17 cellular contexts compared by ENCODE assay signal in genomic region chr2:209592106-209592505, GRCh38.
DNase-seq lines count a peak whose midpoint lies in the region; ATAC-seq and TF ChIP-seq lines count a peak whose summit lies in the region.
"Had no signal": no experiment of that assay in that cellular context is flagged by ENCODE, and none has a peak within 500 bp of the region (broad histone marks: within the 10 kb centered on the region; RNA-seq: fewer than 3 reads in every experiment).

No MANE protein-coding gene starts in this region.

- H3K36me3 ChIP-seq in GM23338 (ENCODE audit: insufficient read depth): no peaks in the 10 kb centered on the region

- ATAC-seq in GM23338: no peak
- ATAC-seq in GM21526 (IDR thresholded peaks at IDR 0.05; ENCODE audit: low FRiP score, unreplicated experiment): no peak
- no peak for ATAC-seq in left colon
- no peak for ATAC-seq in HG02678 (IDR thresholded peaks at IDR 0.05; ENCODE audit: unreplicated experiment)
- ATAC-seq: A549 had no signal

- DNase-seq in GM23338 (ENCODE audit: low spot score): no peak
- DNase-seq in NCI-H748 (lab: John Stamatoyannopoulos, UW; ENCODE audit: unreplicated experiment): peak; percentile 28
- DNase-seq in nephron progenitor cell: no peak
- no peak for DNase-seq in left colon
- DNase-seq in OCI-M1 (lab: John Stamatoyannopoulos, UW): no peak
- DNase-seq: BE2C; CD4-positive, alpha-beta memory T cell; COR-L47; DND-41; GF-D8; GM23248; H7 had no signal

- H3K27ac Mint-ChIP-seq in GM23338 (no peak overlapping the region), brain (peak overlapping the region in 4 of 5 experiments; percentile 5 to 48 (median 37)), nephron progenitor cell (peak overlapping the region; percentile 1)
- H3K27ac Mint-ChIP-seq: CD4-positive, alpha-beta memory T cell had no signal

- no peak overlapping the region for H3K4me3 ChIP-seq in GM23338
- H3K4me3 ChIP-seq: A549, GM23248 had no signal

- H2AFZ ChIP-seq in GM23338: 0 out of 2 replicates have a peak overlapping the region, but pooled peaks have one; percentile 33
- H2AFZ ChIP-seq: GM23248 had no signal

- H3K4me3 Mint-ChIP-seq in GM23338: no peak overlapping the region
- peak overlapping the region in 2 of 5 experiments; percentile 2 to 25 for H3K4me3 Mint-ChIP-seq in brain
- H3K4me3 Mint-ChIP-seq in nephron progenitor cell: no peak overlapping the region
- H3K4me3 Mint-ChIP-seq: CD4-positive, alpha-beta memory T cell had no signal

- H3K79me2 ChIP-seq in GM23338 (replicated peaks; ENCODE audit: insufficient read depth): no peaks in the 10 kb centered on the region

- intact Hi-C loops in left colon (cut with DNase I, micrococcal nuclease): no loop called here

- no peaks in the 10 kb centered on the region for H3K27me3 ChIP-seq in GM23338 (ENCODE audit: insufficient read depth)
- H3K27me3 ChIP-seq: BE2C had no signal

- H3K27ac ChIP-seq in GM23338 (ENCODE audit: low read depth): no peak overlapping the region
- H3K27ac ChIP-seq: A549, C4-2B, GM23248 had no signal

- TF ChIP-seq CTCF in GM23338 (conservative IDR thresholded peaks at IDR 0.05; ENCODE audit: low read depth in 2 of 2) (no peak), brain (conservative IDR thresholded peaks at IDR 0.05) (no peak), nephron progenitor cell (IDR thresholded peaks at IDR 0.05) (no peak)

- H3K9me2 ChIP-seq in GM23338 (ENCODE audit: insufficient read depth): no peaks in the 10 kb centered on the region

- no peaks in the 10 kb centered on the region for H3K9me3 Mint-ChIP-seq in GM23338
- H3K9me3 Mint-ChIP-seq in brain: peaks cover 0 to 19% (median 12%) of the 10 kb centered on the region in 5 experiments
- no peaks in the 10 kb centered on the region for H3K9me3 Mint-ChIP-seq in nephron progenitor cell

- H3K4me1 Mint-ChIP-seq in GM23338 (no peaks in the 10 kb centered on the region; the same call in 2 of the 3 replicates), brain (peaks cover 62% of the 10 kb centered on the region), nephron progenitor cell (no peaks in the 10 kb centered on the region)
- H3K4me1 Mint-ChIP-seq: CD4-positive, alpha-beta memory T cell had no signal

- H3K4me2 ChIP-seq in GM23338: no peak overlapping the region
- H3K4me2 ChIP-seq: A549 had no signal

- H3K36me3 Mint-ChIP-seq in GM23338 (ENCODE audit: low read depth) (no peaks in the 10 kb centered on the region), brain (peaks cover 60% of the 10 kb centered on the region), nephron progenitor cell (ENCODE audit: low read depth) (no peaks in the 10 kb centered on the region)
- H3K36me3 Mint-ChIP-seq: CD4-positive, alpha-beta memory T cell had no signal

- no peaks in the 10 kb centered on the region for H4K20me1 ChIP-seq in GM23338 (replicated peaks; ENCODE audit: insufficient read depth)

- H3K27me3 Mint-ChIP-seq in GM23338 (ENCODE audit: insufficient read depth, low read depth, poor library complexity) (no peaks in the 10 kb centered on the region), brain (no peaks in the 10 kb centered on the region), nephron progenitor cell (ENCODE audit: low read depth, poor library complexity) (no peaks in the 10 kb centered on the region)
- H3K27me3 Mint-ChIP-seq: CD4-positive, alpha-beta memory T cell had no signal

- H3K4me1 ChIP-seq in GM23338 (ENCODE audit: insufficient read depth): no peaks in the 10 kb centered on the region
- H3K4me1 ChIP-seq: A549 had no signal

- H3F3A ChIP-seq in GM23338 (replicated peaks; ENCODE audit: low read depth): no peaks in the 10 kb centered on the region

TF ChIP-seq in GM23338, 12 proteins besides CTCF, POLR2A, EP300 and RAD21 (continues in another document):
- TF ChIP-seq ZNF462 (CRISPR knock-in tag; IDR thresholded peaks at IDR 0.05) (no peak), STAT1 (IDR thresholded peaks at IDR 0.05; ENCODE audit: unreplicated experiment) (no peak), NANOG (IDR thresholded peaks at IDR 0.05; ENCODE audit: borderline replicate concordance) (no peak), REST (IDR thresholded peaks at IDR 0.05; ENCODE audit: unreplicated experiment) (no peak), POLR2AphosphoS5 (IDR thresholded peaks at IDR 0.05; ENCODE audit: low read depth) (no peak)
